In genomic region chr4:168508683-168509082, GRCh38 we compare ENCODE assay signal across 31 cellular contexts.
"Had no signal": no experiment of that assay in that cellular context is flagged by ENCODE, and none has a peak within 500 bp of the region (broad histone marks: within the 10 kb centered on the region; RNA-seq: fewer than 3 reads in every experiment).

No MANE protein-coding gene starts in this region.

- H3K27ac ChIP-seq: adrenal gland, body of pancreas, coronary artery, dorsolateral prefrontal cortex had no signal

- H3K27ac Mint-ChIP-seq: activated CD4-positive, alpha-beta memory T cell treated with anti-CD3 and anti-CD28 coated beads for 36 hours; activated CD4-positive, alpha-beta T cell treated with anti-CD3 and anti-CD28 coated beads for 36 hours; activated CD4-positive, alpha-beta T cell treated with anti-CD3 and anti-CD28 coated beads, Interleukin-2, amount 10 ng/mL, durations not matched to agents 24 days and 14 days; activated CD8-positive, alpha-beta memory T cell treated with anti-CD3 and anti-CD28 coated beads, Interleukin-2, amount 10 ng/mL, durations not matched to agents 7 days and 5 days; activated CD8-positive, alpha-beta T cell treated with anti-CD3 and anti-CD28 coated beads, Interleukin-2, amount 10 ng/mL, durations not matched to agents 7 days and 5 days; activated naive CD4-positive, alpha-beta T cell treated with anti-CD3 and anti-CD28 coated beads for 36 hours; activated naive CD4-positive, alpha-beta T cell treated with anti-CD3 and anti-CD28 coated beads, Interleukin-2, amount 50 U/mL, for 24 hours; activated T-helper 1 cell treated with anti-CD3 and anti-CD28 coated beads, Interleukin-12 subunit alpha, Interleukin-12 subunit beta, Interleukin-2, Interleukin-4 antibody, amounts not matched to agents 30 ng/mL and 10 ng/mL and 1 ng/mL, durations not matched to agents 14 hours and 24 hours and 36 hours; activated T-helper 2 cell treated with anti-CD3 and anti-CD28 coated beads, Interferon-gamma antibody, Interleukin-2, Interleukin-4, amounts not matched to agents 10 μg/mL and 5 μg/mL and 100 μg/mL, durations not matched to agents 14 hours and 24 hours and 36 hours; dendritic cell treated with granulocyte-macrophage colony-stimulating factor and Interleukin-4, amounts not matched to agents 40 ng/mL and 50 ng/mL, for 4 days; endodermal cell; T-helper 17 cell; T-helper 2 cell treated with Interferon-gamma antibody and Interleukin-4, amounts not matched to agents 5 μg/mL and 100 μg/mL, for 36 hours had no signal

- H3K9me3 ChIP-seq: adrenal gland, body of pancreas had no signal

- H3K36me3 ChIP-seq: adrenal gland had no signal

- H3K36me3 Mint-ChIP-seq: activated CD4-positive, alpha-beta memory T cell treated with anti-CD3 and anti-CD28 coated beads for 36 hours; activated naive CD4-positive, alpha-beta T cell treated with anti-CD3 and anti-CD28 coated beads, Interleukin-2, amount 50 U/mL, for 24 hours had no signal

- H3K4me3 Mint-ChIP-seq: activated CD4-positive, alpha-beta memory T cell treated with anti-CD3 and anti-CD28 coated beads for 36 hours; activated CD4-positive, alpha-beta T cell treated with anti-CD3 and anti-CD28 coated beads for 36 hours; activated CD4-positive, alpha-beta T cell treated with anti-CD3 and anti-CD28 coated beads, Interleukin-2, amount 10 ng/mL, durations not matched to agents 24 days and 14 days; activated CD8-positive, alpha-beta memory T cell treated with anti-CD3 and anti-CD28 coated beads, Interleukin-2, amount 10 ng/mL, durations not matched to agents 7 days and 5 days; activated CD8-positive, alpha-beta T cell treated with anti-CD3 and anti-CD28 coated beads, Interleukin-2, amount 10 ng/mL, durations not matched to agents 7 days and 5 days; activated naive CD4-positive, alpha-beta T cell treated with anti-CD3 and anti-CD28 coated beads for 36 hours; activated naive CD4-positive, alpha-beta T cell treated with anti-CD3 and anti-CD28 coated beads, Interleukin-2, amount 50 U/mL, for 24 hours; activated T-helper 1 cell treated with anti-CD3 and anti-CD28 coated beads, Interleukin-12 subunit alpha, Interleukin-12 subunit beta, Interleukin-2, Interleukin-4 antibody, amounts not matched to agents 30 ng/mL and 10 ng/mL and 1 ng/mL, durations not matched to agents 14 hours and 24 hours and 36 hours; central memory CD8-positive, alpha-beta T cell; dendritic cell treated with granulocyte-macrophage colony-stimulating factor and Interleukin-4, amounts not matched to agents 40 ng/mL and 50 ng/mL, for 4 days; endodermal cell; T-helper 17 cell; T-helper 2 cell treated with Interferon-gamma antibody and Interleukin-4, amounts not matched to agents 5 μg/mL and 100 μg/mL, for 36 hours had no signal

- H3K27me3 ChIP-seq: adrenal gland, body of pancreas had no signal

- ATAC-seq: activated CD4-positive, alpha-beta T cell treated with anti-CD3 and anti-CD28 coated beads for 36 hours; activated CD8-positive, alpha-beta memory T cell treated with anti-CD3 and anti-CD28 coated beads, Interleukin-2, amount 10 ng/mL, durations not matched to agents 7 days and 5 days; activated CD8-positive, alpha-beta T cell treated with anti-CD3 and anti-CD28 coated beads, Interleukin-2, amount 10 ng/mL, durations not matched to agents 7 days and 5 days; body of pancreas; esophagus mucosa; T-helper 17 cell had no signal

- H3K9me3 Mint-ChIP-seq: activated CD4-positive, alpha-beta memory T cell treated with anti-CD3 and anti-CD28 coated beads for 36 hours; activated naive CD4-positive, alpha-beta T cell treated with anti-CD3 and anti-CD28 coated beads for 36 hours; activated naive CD4-positive, alpha-beta T cell treated with anti-CD3 and anti-CD28 coated beads, Interleukin-2, amount 50 U/mL, for 24 hours; activated T-helper 1 cell treated with anti-CD3 and anti-CD28 coated beads, Interleukin-12 subunit alpha, Interleukin-12 subunit beta, Interleukin-2, Interleukin-4 antibody, amounts not matched to agents 30 ng/mL and 10 ng/mL and 1 ng/mL, durations not matched to agents 14 hours and 24 hours and 36 hours; activated T-helper 2 cell treated with anti-CD3 and anti-CD28 coated beads, Interferon-gamma antibody, Interleukin-2, Interleukin-4, amounts not matched to agents 10 μg/mL and 5 μg/mL and 100 μg/mL, durations not matched to agents 14 hours and 24 hours and 36 hours; central memory CD8-positive, alpha-beta T cell; dendritic cell treated with granulocyte-macrophage colony-stimulating factor and Interleukin-4, amounts not matched to agents 40 ng/mL and 50 ng/mL, for 4 days; endodermal cell; T-helper 2 cell treated with Interferon-gamma antibody and Interleukin-4, amounts not matched to agents 5 μg/mL and 100 μg/mL, for 36 hours had no signal

- H3K4me1 ChIP-seq: adrenal gland, body of pancreas had no signal

- H3K4me1 Mint-ChIP-seq: endodermal cell had no signal

- H3K27me3 Mint-ChIP-seq: activated CD4-positive, alpha-beta memory T cell treated with anti-CD3 and anti-CD28 coated beads for 36 hours; activated CD4-positive, alpha-beta T cell treated with anti-CD3 and anti-CD28 coated beads for 36 hours; activated CD8-positive, alpha-beta memory T cell treated with anti-CD3 and anti-CD28 coated beads, Interleukin-2, amount 10 ng/mL, durations not matched to agents 7 days and 5 days; activated naive CD4-positive, alpha-beta T cell treated with anti-CD3 and anti-CD28 coated beads, Interleukin-2, amount 50 U/mL, for 24 hours; central memory CD8-positive, alpha-beta T cell; dendritic cell treated with granulocyte-macrophage colony-stimulating factor and Interleukin-4, amounts not matched to agents 40 ng/mL and 50 ng/mL, for 4 days; T-helper 17 cell had no signal

- H3K4me3 ChIP-seq: adrenal gland, body of pancreas, coronary artery, dorsolateral prefrontal cortex had no signal

- DNase-seq: activated CD4-positive, alpha-beta memory T cell treated with anti-CD3 and anti-CD28 coated beads for 36 hours; activated CD4-positive, alpha-beta T cell treated with anti-CD3 and anti-CD28 coated beads for 36 hours; activated CD4-positive, alpha-beta T cell treated with anti-CD3 and anti-CD28 coated beads, Interleukin-2, amount 10 ng/mL, durations not matched to agents 24 days and 14 days; activated CD4-positive, CD25-positive, alpha-beta regulatory T cell; activated CD4-positive, CD25-positive, alpha-beta regulatory T cell treated with anti-CD3 and anti-CD28 coated beads, Interleukin-2, amount 50 U/mL, for 72 hours; activated CD8-positive, alpha-beta memory T cell treated with anti-CD3 and anti-CD28 coated beads, Interleukin-2, amount 10 ng/mL, durations not matched to agents 7 days and 5 days; activated CD8-positive, alpha-beta memory T cell treated with anti-CD3 and anti-CD28 coated beads, Interleukin-2, amount 50 U/mL, for 4 hours; activated CD8-positive, alpha-beta T cell treated with anti-CD3 and anti-CD28 coated beads, Interleukin-2, amount 10 ng/mL, durations not matched to agents 7 days and 5 days; activated effector memory CD4-positive, alpha-beta T cell treated with anti-CD3 and anti-CD28 coated beads, Interleukin-2, amount 50 U/mL, for 16 hours; activated naive CD4-positive, alpha-beta T cell treated with anti-CD3 and anti-CD28 coated beads for 36 hours; activated T-cell treated with anti-CD3 and anti-CD28 coated beads, Interleukin-2, amount 50 U/mL, for 1 hour; activated T-cell treated with anti-CD3 and anti-CD28 coated beads, Interleukin-2, amount 50 U/mL, for 48 hours; adrenal gland; amygdala; aorta; body of pancreas; dorsolateral prefrontal cortex; effector memory CD4-positive, alpha-beta T cell; endodermal cell; foreskin fibroblast; head of caudate nucleus; T-helper 1 cell; T-helper 17 cell had no signal
